ENCODE assay signal across 10 cellular contexts in the genomic region with DNA sequence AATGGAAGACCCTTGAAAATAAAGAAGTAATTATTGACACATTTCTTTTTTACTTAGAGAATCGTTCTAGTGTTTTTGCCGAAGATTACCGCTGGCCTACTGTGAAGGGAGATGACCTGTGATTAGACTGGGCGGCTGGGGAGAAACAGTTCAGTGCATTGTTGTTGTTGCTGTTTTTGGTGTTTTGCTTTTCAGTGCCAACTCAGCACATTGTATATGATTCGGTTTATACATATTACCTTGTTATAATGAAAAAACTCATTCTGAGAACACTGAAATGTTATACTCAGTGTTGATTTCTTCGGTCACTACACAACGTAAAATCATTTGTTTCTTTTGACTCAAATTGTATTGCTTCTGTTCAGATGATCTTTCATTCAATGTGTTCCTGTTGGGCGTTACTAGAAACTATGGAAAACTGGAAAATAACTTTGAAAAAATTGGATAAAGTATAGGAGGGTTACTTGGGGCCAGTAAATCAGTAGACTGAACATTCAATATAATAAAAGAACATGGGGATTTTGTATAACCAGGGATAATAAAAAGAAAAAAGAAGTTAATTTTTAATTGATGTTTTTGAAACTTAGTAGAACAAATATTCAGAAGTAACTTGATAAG. TPM values are rescaled to one million over a fixed set of nuclear protein-coding genes. Genes with fewer than 3 reads are reported as not detected.
A peak's percentile ranks its signal among the peaks of the same experiment; 100 is the strongest.
DNase-seq lines count a peak whose midpoint lies in the region; ATAC-seq and TF ChIP-seq lines count a peak whose summit lies in the region.
"Had no signal": no experiment of that assay in that cellular context is flagged by ENCODE, and none has a peak within 500 bp of the region (broad histone marks: within the 10 kb centered on the region; RNA-seq: fewer than 3 reads in every experiment).

No MANE protein-coding gene starts in this region.

- no peaks in the 10 kb centered on the region for H3K79me2 ChIP-seq in hepatocyte

- no peak overlapping the region for H3K9ac ChIP-seq in HUES64 (ENCODE audit: low read depth, low read length)

- peaks cover 76% of the 10 kb centered on the region for H3K4me1 Mint-ChIP-seq in activated CD4-positive, alpha-beta T cell treated with anti-CD3 and anti-CD28 coated beads, Interleukin-2, amount 10 ng/mL, durations not matched to agents 7 days and 5 days
- peaks cover 56% of the 10 kb centered on the region for H3K4me1 Mint-ChIP-seq in activated naive CD8-positive, alpha-beta T cell treated with anti-CD3 and anti-CD28 coated beads, Interleukin-2, amount 10 ng/mL, durations not matched to agents 7 days and 5 days
- H3K4me1 Mint-ChIP-seq in neural crest cell, result peaks cover 33% of the 10 kb centered on the region
- H3K4me1 Mint-ChIP-seq in HFFc6 (ENCODE audit: low read depth), result peaks cover 74% of the 10 kb centered on the region

- H3K27ac ChIP-seq in HUES64 (ENCODE audit: low read depth, low read length) (no peak overlapping the region), hepatocyte (no peak overlapping the region)
- H3K27ac ChIP-seq: tibial nerve had no signal

- peak overlapping the region; percentile 99 for H3K4me3 Mint-ChIP-seq in activated CD4-positive, alpha-beta T cell treated with anti-CD3 and anti-CD28 coated beads, Interleukin-2, amount 10 ng/mL, durations not matched to agents 7 days and 5 days
- peak overlapping the region; percentile 99 for H3K4me3 Mint-ChIP-seq in activated naive CD8-positive, alpha-beta T cell treated with anti-CD3 and anti-CD28 coated beads, Interleukin-2, amount 10 ng/mL, durations not matched to agents 7 days and 5 days
- H3K4me3 Mint-ChIP-seq in neural crest cell, result peak overlapping the region; percentile 8
- no peak overlapping the region; the same call in 1 of the 2 replicates for H3K4me3 Mint-ChIP-seq in HFFc6

- peaks cover 22% of the 10 kb centered on the region for H3K36me3 Mint-ChIP-seq in activated CD4-positive, alpha-beta T cell treated with anti-CD3 and anti-CD28 coated beads, Interleukin-2, amount 10 ng/mL, durations not matched to agents 7 days and 5 days (ENCODE audit: low read depth)
- H3K36me3 Mint-ChIP-seq in activated naive CD8-positive, alpha-beta T cell treated with anti-CD3 and anti-CD28 coated beads, Interleukin-2, amount 10 ng/mL, durations not matched to agents 7 days and 5 days, result peaks cover 20% of the 10 kb centered on the region
- peaks cover 11% of the 10 kb centered on the region for H3K36me3 Mint-ChIP-seq in neural crest cell (ENCODE audit: low read depth)
- peaks cover 20% of the 10 kb centered on the region for H3K36me3 Mint-ChIP-seq in HFFc6 (ENCODE audit: low read depth)

- H3K36me3 ChIP-seq in HUES64 (ENCODE audit: insufficient read depth, low read length) (peaks cover 28% of the 10 kb centered on the region), hepatocyte (replicated peaks; ENCODE audit: insufficient read depth, low read depth) (no peaks in the 10 kb centered on the region)
- H3K36me3 ChIP-seq: tibial nerve had no signal

- H3K9me3 Mint-ChIP-seq in activated CD4-positive, alpha-beta T cell treated with anti-CD3 and anti-CD28 coated beads, Interleukin-2, amount 10 ng/mL, durations not matched to agents 7 days and 5 days, result no peaks in the 10 kb centered on the region
- no peaks in the 10 kb centered on the region for H3K9me3 Mint-ChIP-seq in activated naive CD8-positive, alpha-beta T cell treated with anti-CD3 and anti-CD28 coated beads, Interleukin-2, amount 10 ng/mL, durations not matched to agents 7 days and 5 days
- no peaks in the 10 kb centered on the region for H3K9me3 Mint-ChIP-seq in neural crest cell
- no peaks in the 10 kb centered on the region for H3K9me3 Mint-ChIP-seq in HFFc6

- no peak overlapping the region for H3K27ac Mint-ChIP-seq in activated CD4-positive, alpha-beta T cell treated with anti-CD3 and anti-CD28 coated beads, Interleukin-2, amount 10 ng/mL, durations not matched to agents 7 days and 5 days
- peak overlapping the region; percentile 51 for H3K27ac Mint-ChIP-seq in activated naive CD8-positive, alpha-beta T cell treated with anti-CD3 and anti-CD28 coated beads, Interleukin-2, amount 10 ng/mL, durations not matched to agents 7 days and 5 days
- H3K27ac Mint-ChIP-seq in neural crest cell (ENCODE audit: unreplicated experiment), result no peak overlapping the region
- H3K27ac Mint-ChIP-seq in HFFc6, result no peak overlapping the region

- no peak for DNase-seq in activated CD4-positive, alpha-beta T cell treated with anti-CD3 and anti-CD28 coated beads, Interleukin-2, amount 10 ng/mL, durations not matched to agents 7 days and 5 days
- no peak for DNase-seq in activated CD4-positive, alpha-beta T cell treated with anti-CD3 and anti-CD28 coated beads, Interleukin-2, amount 50 U/mL, for 48 hours
- no peak for DNase-seq in activated naive CD8-positive, alpha-beta T cell treated with anti-CD3 and anti-CD28 coated beads, Interleukin-2, amount 10 ng/mL, durations not matched to agents 7 days and 5 days
- DNase-seq in neural crest cell (ENCODE audit: low read depth, low spot score) (no peak), HFFc6 (no peak), hepatocyte (ENCODE audit: low spot score) (no peak), MV-4-11 (lab: John Stamatoyannopoulos, UW) (no peak)
- DNase-seq: NCI-H2029 treated with DMSO at 0.1 percent for 48 hours had no signal

- CTCF ChIA-PET in activated CD4-positive, alpha-beta T cell treated with anti-CD3 and anti-CD28 coated beads, Interleukin-2, amount 10 ng/mL, durations not matched to agents 7 days and 5 days (lab: Charles Lee), result no interaction called here

- H3K4me2 ChIP-seq in hepatocyte, result no peak overlapping the region

- ATAC-seq in activated naive CD8-positive, alpha-beta T cell treated with anti-CD3 and anti-CD28 coated beads, Interleukin-2, amount 10 ng/mL, durations not matched to agents 7 days and 5 days (ENCODE audit: low read depth), result no peak

- H3K27me3 ChIP-seq in HUES64 (ENCODE audit: insufficient read depth, low read length) (peaks cover 21% of the 10 kb centered on the region; the same call in 1 of the 2 replicates), hepatocyte (peaks cover 38% of the 10 kb centered on the region)

- no peaks in the 10 kb centered on the region for H3K9me2 ChIP-seq in hepatocyte (replicated peaks; ENCODE audit: insufficient read depth)

- no peaks in the 10 kb centered on the region for H4K20me1 ChIP-seq in hepatocyte (ENCODE audit: insufficient read depth, poor library complexity, severe bottlenecking)

- 85% methylated on average over 8 of the region's 8 CpGs for WGBS in HUES64
- 83% methylated on average over 8 of the region's 8 CpGs for WGBS in hepatocyte (ENCODE audit: low lambda C conversion rate, missing lambda C conversion rate)

- H3K4me3 ChIP-seq in HUES64 (ENCODE audit: low read length), result peak overlapping the region; percentile 89
- H3K4me3 ChIP-seq in hepatocyte, result no peak overlapping the region
- H3K4me3 ChIP-seq: tibial nerve had no signal

- no peaks in the 10 kb centered on the region for H3K9me3 ChIP-seq in HUES64 (ENCODE audit: insufficient read depth, low read depth, low read length)
- no peaks in the 10 kb centered on the region for H3K9me3 ChIP-seq in hepatocyte (ENCODE audit: low read depth)
- H3K9me3 ChIP-seq: tibial nerve had no signal

- H3K27me3 Mint-ChIP-seq in activated CD4-positive, alpha-beta T cell treated with anti-CD3 and anti-CD28 coated beads, Interleukin-2, amount 10 ng/mL, durations not matched to agents 7 days and 5 days, result no peaks in the 10 kb centered on the region
- H3K27me3 Mint-ChIP-seq in activated naive CD8-positive, alpha-beta T cell treated with anti-CD3 and anti-CD28 coated beads, Interleukin-2, amount 10 ng/mL, durations not matched to agents 7 days and 5 days, result no peaks in the 10 kb centered on the region
- H3K27me3 Mint-ChIP-seq in neural crest cell (ENCODE audit: low read depth) (peaks cover 92% of the 10 kb centered on the region), HFFc6 (ENCODE audit: insufficient read depth) (peaks cover 3% of the 10 kb centered on the region)

- H3K4me1 ChIP-seq in HUES64 (ENCODE audit: insufficient read depth, low read length) (peaks cover 49% of the 10 kb centered on the region), hepatocyte (ENCODE audit: insufficient read depth) (peaks cover 10% of the 10 kb centered on the region)

- TF ChIP-seq CTCF in neural crest cell (conservative IDR thresholded peaks at IDR 0.05) (no peak), HFFc6 (IDR thresholded peaks at IDR 0.05) (no peak), hepatocyte (IDR thresholded peaks at IDR 0.05; ENCODE audit: poor library complexity) (no peak)

- POLR2A ChIA-PET in activated CD4-positive, alpha-beta T cell treated with anti-CD3 and anti-CD28 coated beads, Interleukin-2, amount 10 ng/mL, durations not matched to agents 7 days and 5 days (lab: Charles Lee), result no interaction called here
- POLR2A ChIA-PET in activated naive CD8-positive, alpha-beta T cell treated with anti-CD3 and anti-CD28 coated beads, Interleukin-2, amount 10 ng/mL, durations not matched to agents 7 days and 5 days (lab: Charles Lee), result no interaction called here

- no peak overlapping the region for H2AFZ ChIP-seq in hepatocyte

RNA-seq across cellular contexts. Expression of gene PMAIP1, which starts 3.3 kb away (rescaled TPM):
- 10 to 100 TPM; 14.8 to 19.1 TPM for total RNA-seq in activated CD4-positive, alpha-beta T cell treated with anti-CD3 and anti-CD28 coated beads, Interleukin-2, amount 10 ng/mL, durations not matched to agents 7 days and 5 days
- 63.6 TPM for polyA plus RNA-seq in HUES64 (2013, experiment 1 of 2)
- 70.6 TPM for polyA plus RNA-seq in HUES64 (2013, experiment 2 of 2)
- total RNA-seq in activated naive CD8-positive, alpha-beta T cell treated with anti-CD3 and anti-CD28 coated beads, Interleukin-2, amount 10 ng/mL, durations not matched to agents 7 days and 5 days, result 10 to 100 TPM; 25.3 to 26.7 TPM
- total RNA-seq in neural crest cell, result 4.2 and 4.6 TPM in 2 replicates
- 10 to 100 TPM in 1 of 6 experiments, 1 to 10 TPM in 5; 4.6 to 10.1 (median 5.9) TPM for total RNA-seq in HFFc6 (2021; fragmentation: NEBNext Ultra II Directional; extraction: Animal tissue kit (Norgen Biotek cat#: 25700))
- 7.7 and 8.5 TPM in 2 replicates for total RNA-seq in hepatocyte
- polyA plus RNA-seq in hepatocyte, result 9.0 and 10.2 TPM in 2 replicates
